In the genomic region with DNA sequence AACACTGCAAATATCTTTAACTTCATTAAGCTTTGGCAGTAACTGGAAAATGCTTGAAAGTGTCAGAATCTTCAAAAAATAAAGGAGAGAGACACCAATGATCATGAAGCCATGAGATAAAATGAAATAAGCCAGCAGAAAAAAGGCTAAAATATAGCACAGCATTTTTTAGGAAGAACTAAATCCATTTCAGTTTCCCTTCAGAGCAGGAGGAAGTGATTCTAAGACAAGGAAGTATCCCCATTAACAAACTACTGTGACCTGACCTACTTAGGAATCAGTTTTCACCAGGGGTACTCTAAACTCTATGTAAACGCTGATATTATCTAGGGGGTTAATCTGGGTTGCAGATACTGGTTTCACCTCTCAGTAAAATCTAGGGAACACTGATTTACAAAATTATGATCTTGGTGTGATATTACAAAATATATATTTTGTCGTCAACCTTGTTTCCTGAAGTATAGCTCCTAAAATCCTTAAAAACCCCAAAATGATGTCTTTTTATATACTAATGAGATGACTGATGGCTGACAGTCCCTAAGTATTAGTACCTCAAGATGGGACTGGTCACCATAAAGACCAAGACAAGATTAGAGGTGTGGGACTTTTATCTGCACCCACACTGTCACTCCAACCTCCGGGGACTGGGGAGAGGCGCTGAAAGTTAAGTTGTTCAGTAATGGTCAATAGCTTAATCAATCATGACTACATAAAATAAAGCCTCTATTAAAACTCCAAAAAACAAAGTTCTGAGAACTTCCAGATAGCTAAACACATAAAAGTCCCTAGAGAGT, we compare ENCODE assay signal across 11 cellular contexts. TPM values are rescaled to one million over a fixed set of nuclear protein-coding genes. Genes with fewer than 3 reads are reported as not detected.
A peak's percentile ranks its signal among the peaks of the same experiment; 100 is the strongest.
DNase-seq lines count a peak whose midpoint lies in the region; ATAC-seq and TF ChIP-seq lines count a peak whose summit lies in the region.
"Had no signal": no experiment of that assay in that cellular context is flagged by ENCODE, and none has a peak within 500 bp of the region (broad histone marks: within the 10 kb centered on the region; RNA-seq: fewer than 3 reads in every experiment).

No MANE protein-coding gene starts in this region.

- POLR2A ChIA-PET in CD8-positive, alpha-beta memory T cell (lab: Charles Lee) = interaction anchor here (0.5 to 3.5 kb wide), 4 partner anchors 8 to 158 kb away, joined by 3 to 29 read pairs (median 9); a partner anchor contains a TSS

- H3K27ac Mint-ChIP-seq in CD8-positive, alpha-beta memory T cell = peak overlapping the region; percentile 58 to 98 (median 83)

- no peaks in the 10 kb centered on the region for H3K27me3 ChIP-seq in CD8-positive, alpha-beta memory T cell (ENCODE audit: insufficient read depth, low read length, poor library complexity, severe bottlenecking)
- no peaks in the 10 kb centered on the region for H3K27me3 ChIP-seq in ascending aorta
- no peaks in the 10 kb centered on the region for H3K27me3 ChIP-seq in neutrophil

- CTCF ChIA-PET in CD8-positive, alpha-beta memory T cell (lab: Charles Lee) = interaction anchor here (0.7 kb wide), 1 partner anchor 74 kb away, joined by 3 read pairs; no protein-coding TSS in a partner anchor

- DNase-seq in CD8-positive, alpha-beta memory T cell = no peak
- DNase-seq in MV-4-11 (lab: John Stamatoyannopoulos, UW) = peak; percentile 75
- no peak for DNase-seq in ascending aorta (ENCODE audit: low spot score in 2 of 2)
- DNase-seq: NCI-H524, posterior cingulate gyrus, T1000 had no signal

- peaks cover 0 to 4% of the 10 kb centered on the region in 2 donors for H3K27me3 Mint-ChIP-seq in CD8-positive, alpha-beta memory T cell

- peak overlapping the region in 6 of 7 donors; percentile 29 to 98 (median 82) for H3K4me3 Mint-ChIP-seq in CD8-positive, alpha-beta memory T cell

- H3K4me1 ChIP-seq in CD8-positive, alpha-beta memory T cell (ENCODE audit: insufficient read depth, low read length) = peaks cover 26% of the 10 kb centered on the region
- peaks cover 3 to 20% of the 10 kb centered on the region in 2 donors for H3K4me1 ChIP-seq in ascending aorta
- H3K4me1 ChIP-seq in neutrophil (ENCODE audit: control insufficient read depth in 1 of 2, insufficient read depth in 1 of 2, low read depth in 1 of 2, low read length in 1 of 2) = peaks cover 44 to 47% of the 10 kb centered on the region in 2 experiments

- H3K27ac ChIP-seq in CD8-positive, alpha-beta memory T cell (ENCODE audit: low read depth, low read length) = no peak overlapping the region
- H3K27ac ChIP-seq in ascending aorta (peak overlapping the region; percentile 38 to 55), neutrophil (peak overlapping the region; percentile 91)
- H3K27ac ChIP-seq: KMS-11 had no signal

- H3K9me3 ChIP-seq in CD8-positive, alpha-beta memory T cell (ENCODE audit: low read length) = no peaks in the 10 kb centered on the region
- H3K9me3 ChIP-seq in ascending aorta (no peaks in the 10 kb centered on the region), neutrophil (no peaks in the 10 kb centered on the region)

- ATAC-seq in HG02970 (IDR thresholded peaks at IDR 0.05; ENCODE audit: low FRiP score, unreplicated experiment) = no peak
- ATAC-seq in HG03565 (IDR thresholded peaks at IDR 0.05; ENCODE audit: unreplicated experiment) = no peak
- no peak for ATAC-seq in HG02938 (IDR thresholded peaks at IDR 0.05; ENCODE audit: unreplicated experiment)

- no peaks in the 10 kb centered on the region for H3K36me3 ChIP-seq in CD8-positive, alpha-beta memory T cell (ENCODE audit: insufficient read depth, low read length)
- no peaks in the 10 kb centered on the region for H3K36me3 ChIP-seq in ascending aorta
- no peaks in the 10 kb centered on the region for H3K36me3 ChIP-seq in neutrophil

- H3K4me1 Mint-ChIP-seq in CD8-positive, alpha-beta memory T cell = peaks cover 40 to 51% (median 41%) of the 10 kb centered on the region in 3 donors

- intact Hi-C loops in ascending aorta (cut with DNase I) = no loop called here

- H3K36me3 Mint-ChIP-seq in CD8-positive, alpha-beta memory T cell = peaks cover 0 to 16% (median 6%) of the 10 kb centered on the region in 3 donors

- H3K9me3 Mint-ChIP-seq in CD8-positive, alpha-beta memory T cell = peaks cover 0 to 3% (median 0%) of the 10 kb centered on the region in 5 donors

- H3K4me3 ChIP-seq in CD8-positive, alpha-beta memory T cell (ENCODE audit: low read length) = peak overlapping the region; percentile 34
- H3K4me3 ChIP-seq in ascending aorta (no peak overlapping the region), neutrophil (ENCODE audit: low read depth in 1 of 2, low read length in 1 of 2) (peak overlapping the region; percentile 36 to 48)

- no peak for TF ChIP-seq CTCF in ascending aorta (IDR thresholded peaks at IDR 0.05)
- no peak for TF ChIP-seq CTCF in neutrophil (IDR thresholded peaks at IDR 0.05)

RNA-seq across cellular contexts. Expression of a gene that starts 2.9 kb away (rescaled TPM):
- total RNA-seq in CD8-positive, alpha-beta memory T cell = 100 to 1,000 TPM; 226 to 230 TPM
- 176 TPM for polyA plus RNA-seq in CD8-positive, alpha-beta memory T cell
- 87.2 TPM for total RNA-seq in ascending aorta

RNA-seq across cellular contexts. Expression of a gene that starts 7.9 kb away (rescaled TPM):
- total RNA-seq in CD8-positive, alpha-beta memory T cell = 10 to 100 TPM; 21.3 to 21.4 TPM
- 4.2 TPM for polyA plus RNA-seq in CD8-positive, alpha-beta memory T cell
- 37.4 TPM for total RNA-seq in ascending aorta

Comparison
In these comparisons a context has a peak if more than half of its experiments do, and no peak if none do; other contexts are left out.
1. H3K4me3 ChIP-seq: peak in CD8-positive, alpha-beta memory T cell (single experiment) and neutrophil (2 of 2); none in ascending aorta (0 of 2).